ENCODE assay signal across 20 cellular contexts in genomic region chr1:29697391-29697780, GRCh38.
"Had no signal": no experiment of that assay in that cellular context is flagged by ENCODE, and none has a peak within 500 bp of the region (broad histone marks: within the 10 kb centered on the region; RNA-seq: fewer than 3 reads in every experiment).

No MANE protein-coding gene starts in this region.

- H3K9ac ChIP-seq: KMS-11 had no signal

- H3K27ac Mint-ChIP-seq: activated CD8-positive, alpha-beta T cell treated with anti-CD3 and anti-CD28 coated beads for 36 hours; activated naive CD4-positive, alpha-beta T cell treated with anti-CD3 and anti-CD28 coated beads, Interleukin-2, amount 50 U/mL, for 24 hours; activated T-cell treated with anti-CD3 and anti-CD28 coated beads, Interleukin-2, amount 50 U/mL, for 72 hours; activated T-helper 2 cell treated with anti-CD3 and anti-CD28 coated beads, Interferon-gamma antibody, Interleukin-2, Interleukin-4, amounts not matched to agents 10 μg/mL and 5 μg/mL and 100 μg/mL, durations not matched to agents 14 hours and 24 hours and 36 hours; T-helper 2 cell treated with Interferon-gamma antibody and Interleukin-4, amounts not matched to agents 5 μg/mL and 100 μg/mL, for 36 hours had no signal

- DNase-seq: activated CD4-positive, alpha-beta T cell treated with anti-CD3 and anti-CD28 coated beads for 4 hours; activated CD8-positive, alpha-beta memory T cell treated with anti-CD3 and anti-CD28 coated beads, Interleukin-2, amount 50 U/mL, for 4 hours; activated CD8-positive, alpha-beta T cell treated with anti-CD3 and anti-CD28 coated beads for 36 hours; activated naive CD4-positive, alpha-beta T cell; activated T-cell treated with anti-CD3 and anti-CD28 coated beads, Interleukin-2, amount 50 U/mL, for 72 hours; NCI-H1092 treated with DMSO at 0.1 percent for 48 hours; NCI-H2029 treated with DMSO at 0.1 percent for 48 hours; NCI-H345; NCI-H510A treated with DMSO at 0.1 percent for 48 hours; NK-92 treated with Interleukin-12 subunit alpha and Interleukin-12 subunit beta, amount 100 ng/mL, for 24 hours; Peyer's patch; Right ventricle myocardium superior had no signal

- ATAC-seq: activated CD8-positive, alpha-beta T cell treated with anti-CD3 and anti-CD28 coated beads for 36 hours; activated T-cell treated with anti-CD3 and anti-CD28 coated beads, Interleukin-2, amount 50 U/mL, for 72 hours had no signal

- H3K9me3 Mint-ChIP-seq: activated naive CD4-positive, alpha-beta T cell treated with anti-CD3 and anti-CD28 coated beads, Interleukin-2, amount 50 U/mL, for 24 hours; activated T-cell treated with anti-CD3 and anti-CD28 coated beads, Interleukin-2, amount 50 U/mL, for 72 hours; activated T-helper 2 cell treated with anti-CD3 and anti-CD28 coated beads, Interferon-gamma antibody, Interleukin-2, Interleukin-4, amounts not matched to agents 10 μg/mL and 5 μg/mL and 100 μg/mL, durations not matched to agents 14 hours and 24 hours and 36 hours; T-helper 2 cell treated with Interferon-gamma antibody and Interleukin-4, amounts not matched to agents 5 μg/mL and 100 μg/mL, for 36 hours had no signal

- H3K4me2 ChIP-seq: KMS-11 had no signal

- H3K36me3 Mint-ChIP-seq: activated naive CD4-positive, alpha-beta T cell treated with anti-CD3 and anti-CD28 coated beads, Interleukin-2, amount 50 U/mL, for 24 hours had no signal

- H3K4me3 ChIP-seq: MG63, Peyer's patch, SJSA1 had no signal

- H3K36me3 ChIP-seq: MG63, Peyer's patch, SJSA1, WERI-Rb-1 had no signal

- H3K27me3 ChIP-seq: MG63, Peyer's patch had no signal

- H3K27ac ChIP-seq: KMS-11, Peyer's patch, RWPE1, SJSA1, WERI-Rb-1 had no signal

- H3K9me3 ChIP-seq: MG63, Peyer's patch, SJSA1 had no signal

- H3K4me3 Mint-ChIP-seq: activated CD8-positive, alpha-beta T cell treated with anti-CD3 and anti-CD28 coated beads for 36 hours; activated naive CD4-positive, alpha-beta T cell treated with anti-CD3 and anti-CD28 coated beads, Interleukin-2, amount 50 U/mL, for 24 hours; activated T-cell treated with anti-CD3 and anti-CD28 coated beads, Interleukin-2, amount 50 U/mL, for 72 hours; T-helper 2 cell treated with Interferon-gamma antibody and Interleukin-4, amounts not matched to agents 5 μg/mL and 100 μg/mL, for 36 hours had no signal

- H3K4me1 ChIP-seq: Peyer's patch, SJSA1 had no signal

- H3K4me1 Mint-ChIP-seq: activated naive CD4-positive, alpha-beta T cell treated with anti-CD3 and anti-CD28 coated beads, Interleukin-2, amount 50 U/mL, for 24 hours had no signal
